11 cellular contexts compared by ENCODE assay signal in genomic region chr19:5536982-5537579, GRCh38. TPM values are rescaled to one million over a fixed set of nuclear protein-coding genes. Genes with fewer than 3 reads are reported as not detected.
DNase-seq lines count a peak whose midpoint lies in the region; ATAC-seq, FAIRE-seq and TF ChIP-seq lines count a peak whose summit lies in the region.
"Not testable (repeated sequence)": the region's sequence is repeated elsewhere in the genome, so short reads cannot be mapped to it uniquely, and the experiment has no call there.
"Had no signal": no experiment of that assay in that cellular context is flagged by ENCODE, and none has a peak within 500 bp of the region (broad histone marks: within the 10 kb centered on the region; RNA-seq: fewer than 3 reads in every experiment).

No MANE protein-coding gene starts in this region.

- not testable (repeated sequence) for H3K27ac Mint-ChIP-seq in astrocyte (ENCODE audit: unreplicated experiment)
- peak overlapping the region; percentile 80 for H3K27ac Mint-ChIP-seq in endodermal cell

- peaks cover 21% of the 10 kb centered on the region for H3K27me3 Mint-ChIP-seq in astrocyte (ENCODE audit: low read depth, unreplicated experiment)
- peaks cover 24% of the 10 kb centered on the region for H3K27me3 Mint-ChIP-seq in endodermal cell (ENCODE audit: insufficient read depth)

- not testable (repeated sequence) for H3K9me2 ChIP-seq in HCT116 (ENCODE audit: insufficient read depth)

- H3K9ac ChIP-seq in HCT116 (ENCODE audit: low read length) (peak overlapping the region; percentile 71), NT2/D1 (ENCODE audit: insufficient read length, low read depth) (peak overlapping the region; percentile 46), astrocyte (ENCODE audit: low read length) (peak overlapping the region; percentile 19)
- not testable (repeated sequence) for H3K9ac ChIP-seq in endodermal cell (ENCODE audit: extremely low read depth, low read length, poor library complexity, severe bottlenecking); parathyroid adenoma

- 0 out of 6 replicates have a peak, but pooled peaks of 1 of the 2 experiments have one; percentile 20 for ATAC-seq in A549
- ATAC-seq in HCT116, result peak; percentile 81

- not testable (repeated sequence) for TF ChIP-seq POLR2A in A549 (IDR thresholded peaks at IDR 0.05; ENCODE audit: low read length); HCT116 (IDR thresholded peaks at IDR 0.05; ENCODE audit: borderline replicate concordance, extremely low read depth, insufficient read depth, insufficient read length)

- not testable (repeated sequence) for H3K27me3 ChIP-seq in HCT116 (ENCODE audit: insufficient read depth, low read length); NT2/D1 (ENCODE audit: insufficient read depth, insufficient read length); astrocyte (ENCODE audit: insufficient read depth, low read length); endodermal cell (ENCODE audit: control insufficient read depth, insufficient read depth, low read length, poor library complexity, severe bottlenecking); kidney epithelial cell (ENCODE audit: control insufficient read depth, insufficient read depth, low read length); parathyroid adenoma (ENCODE audit: control insufficient read depth, insufficient read depth, low read length)
- H3K27me3 ChIP-seq in left ventricle myocardium inferior (ENCODE audit: low read depth), result peaks cover 48% of the 10 kb centered on the region

- peak overlapping the region; percentile 84 for H2AFZ ChIP-seq in HCT116 (ENCODE audit: low read depth, low read length, poor library complexity, severe bottlenecking)
- H2AFZ ChIP-seq in astrocyte (ENCODE audit: low read depth, low read length), result not testable (repeated sequence)
- H2AFZ ChIP-seq in parathyroid adenoma, result peak overlapping the region; percentile 61

- RAD21 ChIA-PET in HCT116 (lab: Charles Lee; ENCODE audit: low non-redundant PET in 1 of 2, low total read pairs in 2 of 2, uncharacterized antibody in 2 of 2, unreplicated experiment in 2 of 2), result interaction anchor here in 1 of 2 experiments (0.6 kb wide), 1 partner anchor 13 kb away, joined by 8 read pairs; no protein-coding TSS in a partner anchor

- not testable (repeated sequence) for H3K36me3 Mint-ChIP-seq in astrocyte (ENCODE audit: low read depth, unreplicated experiment); endodermal cell (ENCODE audit: low read depth)

- CTCF ChIA-PET in A549 (lab: Yijun Ruan, JAX), result interaction anchor here (0.6 to 1.3 kb wide), 2 partner anchors 166 to 544 kb away, joined by 3 read pairs; no protein-coding TSS in a partner anchor
- CTCF ChIA-PET in HCT116 (lab: Charles Lee), result interaction anchor here (0.6 to 1.3 kb wide), 4 partner anchors 11 to 611 kb away, joined by 3 to 5 read pairs (median 3); no protein-coding TSS in a partner anchor

- H3K9me3 ChIP-seq in A549 (peaks cover 17% of the 10 kb centered on the region), HCT116 (ENCODE audit: control insufficient read depth in 1 of 2, insufficient read depth in 1 of 2, low read depth in 1 of 2, low read length in 2 of 2) (peaks cover 0 to 27% of the 10 kb centered on the region in 2 experiments; a peak in 2 of 4 replicates), NT2/D1 (ENCODE audit: insufficient read depth, low read length) (peaks cover 22% of the 10 kb centered on the region; the same call in 1 of the 2 replicates), astrocyte (ENCODE audit: insufficient read depth, low read depth, low read length) (peaks cover 13% of the 10 kb centered on the region), endodermal cell (ENCODE audit: control insufficient read depth, low read length) (peaks cover 11% of the 10 kb centered on the region), left ventricle myocardium inferior (replicated peaks) (peaks cover 23% of the 10 kb centered on the region)
- not testable (repeated sequence) for H3K9me3 ChIP-seq in parathyroid adenoma (ENCODE audit: control insufficient read depth, low read length)

- not testable (repeated sequence) for FAIRE-seq in A549 (lab: Jason Lieb, UNC); astrocyte (lab: Jason Lieb, UNC)

- H3K4me3 ChIP-seq in A549; kidney epithelial cell (ENCODE audit: low read depth, low read length): not testable (repeated sequence)
- peak overlapping the region; percentile 48 to 66 for H3K4me3 ChIP-seq in HCT116 (replicated peaks in 1 of 2; ENCODE audit: low read depth in 1 of 2, low read length in 2 of 2)
- peak overlapping the region; percentile 19 for H3K4me3 ChIP-seq in NT2/D1 (ENCODE audit: insufficient read length, low read depth)
- peak overlapping the region; percentile 32 for H3K4me3 ChIP-seq in astrocyte (ENCODE audit: insufficient read depth, low read depth, low read length)
- H3K4me3 ChIP-seq in endodermal cell (ENCODE audit: low read length), result peak overlapping the region; percentile 24
- peak overlapping the region; percentile 54 for H3K4me3 ChIP-seq in left ventricle myocardium inferior
- peak overlapping the region; percentile 15 for H3K4me3 ChIP-seq in parathyroid adenoma (ENCODE audit: low read depth, low read length)

- H3K27ac ChIP-seq in A549; astrocyte (ENCODE audit: low read depth, low read length); endodermal cell (ENCODE audit: low read depth, low read length); parathyroid adenoma: not testable (repeated sequence)
- peak overlapping the region; percentile 80 for H3K27ac ChIP-seq in HCT116 (ENCODE audit: low read depth, low read length)
- H3K27ac ChIP-seq in left ventricle myocardium inferior (replicated peaks), result peak overlapping the region; percentile 85

- WGBS in A549 (ENCODE audit: missing lambda C conversion rate), result 67% methylated on average over 12 of the region's 12 CpGs
- WGBS in endodermal cell (ENCODE audit: insufficient coverage in 1 of 2, insufficient read length in 1 of 2), 2 experiments, result 24 to 61% methylated on average over 3 to 12 of the region's 12 CpGs

- not testable (repeated sequence) for H3K79me2 ChIP-seq in HCT116 (ENCODE audit: insufficient read depth, low read length); astrocyte (ENCODE audit: insufficient read depth, low read length); parathyroid adenoma

- TF ChIP-seq RAD21 in A549 (conservative IDR thresholded peaks at IDR 0.05 in 1 of 2, IDR thresholded peaks at IDR 0.05 in 1 of 2); HCT116 (IDR thresholded peaks at IDR 0.05; ENCODE audit: low read depth): not testable (repeated sequence)

- H3K36me3 ChIP-seq in HCT116 (ENCODE audit: control insufficient read depth in 1 of 2, insufficient read depth in 2 of 2, low read length in 2 of 2); NT2/D1 (ENCODE audit: insufficient read depth, insufficient read length, low read length); astrocyte (ENCODE audit: insufficient read depth, low read length); endodermal cell (ENCODE audit: control insufficient read depth, insufficient read depth, low read length); left ventricle myocardium inferior; kidney epithelial cell (ENCODE audit: control insufficient read depth, insufficient read depth, low read length); parathyroid adenoma (ENCODE audit: control insufficient read depth, insufficient read depth, low read length): not testable (repeated sequence)

- H4K20me1 ChIP-seq in HCT116 (ENCODE audit: insufficient read depth); astrocyte (ENCODE audit: insufficient read depth, low read length): not testable (repeated sequence)

- DNase-seq in A549 (ENCODE audit: low read depth in 1 of 2, low spot score in 1 of 2); NT2/D1 (ENCODE audit: low read depth, low spot score); endodermal cell; left ventricle myocardium inferior: not testable (repeated sequence)
- DNase-seq in HCT116 (ENCODE audit: low read depth, low spot score) (peak; percentile 82), astrocyte (ENCODE audit: low read depth) (peak; percentile 48), kidney epithelial cell (ENCODE audit: low read depth) (peak; percentile 48)

- BruUV-seq in HCT116 (replicated peaks; lab: Mats Ljungman, UMichigan), result not testable (repeated sequence)

- TF ChIP-seq EP300 in A549 (IDR thresholded peaks at IDR 0.05), result not testable (repeated sequence)

- H3K9me3 Mint-ChIP-seq in astrocyte (ENCODE audit: unreplicated experiment) (peaks cover 20% of the 10 kb centered on the region), endodermal cell (peaks cover 30% of the 10 kb centered on the region)

- TF ChIP-seq CTCF in A549 (IDR thresholded peaks at IDR 0.05); HCT116 (IDR thresholded peaks at IDR 0.05 in 2 of 3, conservative IDR thresholded peaks at IDR 0.05 in 1 of 3; ENCODE audit: borderline replicate concordance in 1 of 3, insufficient read depth in 1 of 3, low read depth in 2 of 3, low read length in 2 of 3); astrocyte (IDR thresholded peaks at IDR 0.05; ENCODE audit: insufficient read depth, low read depth, low read length); endodermal cell (conservative IDR thresholded peaks at IDR 0.05); left ventricle myocardium inferior (IDR thresholded peaks at IDR 0.05; ENCODE audit: borderline replicate concordance); kidney epithelial cell (IDR thresholded peaks at IDR 0.05; ENCODE audit: insufficient read depth, low read length, poor library complexity, severe bottlenecking); parathyroid adenoma (IDR thresholded peaks at IDR 0.05): not testable (repeated sequence)

- H3K4me1 ChIP-seq in A549; endodermal cell (ENCODE audit: control insufficient read depth, insufficient read depth, low read length); parathyroid adenoma: not testable (repeated sequence)
- H3K4me1 ChIP-seq in HCT116 (ENCODE audit: control insufficient read depth in 1 of 2, insufficient read depth in 2 of 2, low read length in 2 of 2) (peaks cover 19 to 26% of the 10 kb centered on the region in 2 experiments), NT2/D1 (ENCODE audit: insufficient read depth, insufficient read length) (peaks cover 12% of the 10 kb centered on the region), astrocyte (ENCODE audit: insufficient read depth, low read length) (peaks cover 14% of the 10 kb centered on the region), left ventricle myocardium inferior (peaks cover 39% of the 10 kb centered on the region)

- peak overlapping the region; percentile 76 for H3K4me2 ChIP-seq in A549
- H3K4me2 ChIP-seq in HCT116 (ENCODE audit: low read length), result peak overlapping the region; percentile 99
- H3K4me2 ChIP-seq in astrocyte (ENCODE audit: low read length), result peak overlapping the region; percentile 82
- H3K4me2 ChIP-seq in parathyroid adenoma (ENCODE audit: low read length), result peak overlapping the region; percentile 49

- not testable (repeated sequence) for H3K4me3 Mint-ChIP-seq in astrocyte (ENCODE audit: unreplicated experiment)
- peak overlapping the region; percentile 27 for H3K4me3 Mint-ChIP-seq in endodermal cell

- POLR2A ChIA-PET in A549 (lab: Yijun Ruan, JAX) (interaction anchor here (0.6 kb wide), 1 partner anchor 14 kb away, joined by 4 read pairs; no protein-coding TSS in a partner anchor), HCT116 (lab: Charles Lee) (interaction anchor here (0.9 to 1.3 kb wide), 4 partner anchors 10 to 291 kb away, joined by 3 read pairs; no protein-coding TSS in a partner anchor)

- not testable (repeated sequence) for H3K4me1 Mint-ChIP-seq in astrocyte (ENCODE audit: low read depth, unreplicated experiment); endodermal cell

- intact Hi-C loops in HCT116 (cut with micrococcal nuclease), result loop anchor here (10.0 kb wide), 1 partner anchor 162 kb away; no protein-coding TSS in a partner anchor
- intact Hi-C loops in left ventricle myocardium inferior (cut with micrococcal nuclease), result not testable (repeated sequence)

RNA-seq across cellular contexts. Expression of gene TINCR, which starts 30.7 kb away (rescaled TPM):
- 1.2 TPM in 2 replicates for polyA plus RNA-seq in A549 (2011; rRNA removed)
- 1.2 and 1.3 TPM in 2 replicates for polyA plus RNA-seq in A549 (2012; cell fraction: cytosol; rRNA removed)
- 0.54 and 1.3 TPM in 2 replicates for polyA plus RNA-seq in A549 (2012; cell fraction: nucleus; rRNA removed)
- 1.6 to 1.9 TPM (median 1.8 TPM) in 3 replicates for polyA plus RNA-seq in A549 (2017; fragmentation: RNase III; extraction: RNeasy Plus Mini Kit Qiagen cat#74134 plus additional on column Dnase treatment)
- polyA minus RNA-seq in A549 (2011; rRNA and poly(A)+ RNA removed), result 1.1 and 1.4 TPM in 2 replicates
- 6.1 TPM for total RNA-seq in HCT116 (2021; ENCODE audit: unreplicated experiment)
- polyA plus RNA-seq in HCT116 (2012), result 4.1 and 5.8 TPM in 2 replicates
- total RNA-seq in astrocyte, result 0.38 and 1.4 TPM in 2 replicates
- 1 to 10 TPM in 1 of 2 donors, under 1 TPM in 1; 0.53 to 1.2 TPM for total RNA-seq in endodermal cell
- 2.4 TPM for polyA plus RNA-seq in endodermal cell (2013, experiment 1 of 2)
- 2.6 TPM for polyA plus RNA-seq in endodermal cell (2013, experiment 2 of 2)
- not detected for total RNA-seq in left ventricle myocardium inferior
- total RNA-seq in kidney epithelial cell, result 1.0 and 1.4 TPM in 2 replicates
- total RNA-seq: HT-29 had no signal
- polyA plus RNA-seq: CD4-positive, CD25-positive, alpha-beta regulatory T cell; naive thymus-derived CD4-positive, alpha-beta T cell had no signal

Comparison
In these comparisons a context has a peak if more than half of its experiments do, and no peak if none do; other contexts are left out.
1. H3K4me2 ChIP-seq: peak in every context shown above with its lines; median percentile 99 in HCT116; 82 in astrocyte; 76 in A549; 49 in parathyroid adenoma.